20 cellular contexts compared by ENCODE assay signal in genomic region chr10:17751781-17752445, GRCh38. TPM values are rescaled to one million over a fixed set of nuclear protein-coding genes. Genes with fewer than 3 reads are reported as not detected.
"Had no signal": no experiment of that assay in that cellular context is flagged by ENCODE, and none has a peak within 500 bp of the region (broad histone marks: within the 10 kb centered on the region; RNA-seq: fewer than 3 reads in every experiment).

Gene TMEM236 (plus strand): TSS chr10:17752201. CDS start chr10:17752296, 95 bp downstream.

- H3K27ac Mint-ChIP-seq: activated CD8-positive, alpha-beta T cell treated with anti-CD3 and anti-CD28 coated beads for 36 hours; activated T-helper 1 cell treated with anti-CD3 and anti-CD28 coated beads, Interleukin-12 subunit alpha, Interleukin-12 subunit beta, Interleukin-2, Interleukin-4 antibody, amounts not matched to agents 30 ng/mL and 10 ng/mL and 1 ng/mL, durations not matched to agents 14 hours and 24 hours and 36 hours; dendritic cell treated with granulocyte-macrophage colony-stimulating factor and Interleukin-4, amounts not matched to agents 40 ng/mL and 50 ng/mL, for 4 days; endodermal cell; memory B cell; stimulated activated naive CD8-positive, alpha-beta T cell treated with anti-CD3 and anti-CD28 coated beads, Interleukin-15, Interleukin-2, amounts not matched to agents 100 ng/mL and 50 ng/mL, for 24 hours had no signal

- H3K27me3 Mint-ChIP-seq: activated CD8-positive, alpha-beta T cell treated with anti-CD3 and anti-CD28 coated beads for 36 hours; central memory CD8-positive, alpha-beta T cell; dendritic cell treated with granulocyte-macrophage colony-stimulating factor and Interleukin-4, amounts not matched to agents 40 ng/mL and 50 ng/mL, for 4 days; memory B cell; stimulated activated naive CD8-positive, alpha-beta T cell treated with anti-CD3 and anti-CD28 coated beads, Interleukin-15, Interleukin-2, amounts not matched to agents 100 ng/mL and 50 ng/mL, for 24 hours had no signal

- H3K27me3 ChIP-seq: heart left ventricle, sigmoid colon, testis had no signal

- H3K4me1 ChIP-seq: left ventricle myocardium inferior, testis had no signal

- ATAC-seq: activated CD8-positive, alpha-beta T cell treated with anti-CD3 and anti-CD28 coated beads for 36 hours; esophagus mucosa; heart left ventricle had no signal

- H3K9me3 Mint-ChIP-seq: activated CD8-positive, alpha-beta T cell treated with anti-CD3 and anti-CD28 coated beads for 36 hours; activated T-helper 1 cell treated with anti-CD3 and anti-CD28 coated beads, Interleukin-12 subunit alpha, Interleukin-12 subunit beta, Interleukin-2, Interleukin-4 antibody, amounts not matched to agents 30 ng/mL and 10 ng/mL and 1 ng/mL, durations not matched to agents 14 hours and 24 hours and 36 hours; central memory CD8-positive, alpha-beta T cell; dendritic cell treated with granulocyte-macrophage colony-stimulating factor and Interleukin-4, amounts not matched to agents 40 ng/mL and 50 ng/mL, for 4 days; endodermal cell; memory B cell; stimulated activated naive CD8-positive, alpha-beta T cell treated with anti-CD3 and anti-CD28 coated beads, Interleukin-15, Interleukin-2, amounts not matched to agents 100 ng/mL and 50 ng/mL, for 24 hours had no signal

- H3K4me3 Mint-ChIP-seq: activated CD8-positive, alpha-beta T cell treated with anti-CD3 and anti-CD28 coated beads for 36 hours; activated T-helper 1 cell treated with anti-CD3 and anti-CD28 coated beads, Interleukin-12 subunit alpha, Interleukin-12 subunit beta, Interleukin-2, Interleukin-4 antibody, amounts not matched to agents 30 ng/mL and 10 ng/mL and 1 ng/mL, durations not matched to agents 14 hours and 24 hours and 36 hours; central memory CD8-positive, alpha-beta T cell; dendritic cell treated with granulocyte-macrophage colony-stimulating factor and Interleukin-4, amounts not matched to agents 40 ng/mL and 50 ng/mL, for 4 days; endodermal cell; memory B cell; stimulated activated naive CD8-positive, alpha-beta T cell treated with anti-CD3 and anti-CD28 coated beads, Interleukin-15, Interleukin-2, amounts not matched to agents 100 ng/mL and 50 ng/mL, for 24 hours had no signal

- H3K36me3 ChIP-seq: heart left ventricle, left ventricle myocardium inferior, sigmoid colon, WERI-Rb-1 had no signal

- H3K27ac ChIP-seq: heart left ventricle, left ventricle myocardium inferior, sigmoid colon, testis, WERI-Rb-1 had no signal

- H3K4me3 ChIP-seq: heart left ventricle, left ventricle myocardium inferior, testis had no signal

- DNase-seq: activated CD4-positive, alpha-beta T cell treated with anti-CD3 and anti-CD28 coated beads for 4 hours; activated CD8-positive, alpha-beta memory T cell treated with anti-CD3 and anti-CD28 coated beads, Interleukin-2, amount 50 U/mL, for 4 hours; activated CD8-positive, alpha-beta T cell treated with anti-CD3 and anti-CD28 coated beads for 36 hours; activated naive CD4-positive, alpha-beta T cell treated with Interleukin-2 at 50 U/mL for 16 hours; endodermal cell; foreskin fibroblast; heart left ventricle; left ventricle myocardium inferior; sigmoid colon; stimulated activated CD4-positive, alpha-beta T cell treated with anti-CD3 and anti-CD28 coated beads, Interleukin-2, amount 100 ng/mL, for 48 hours; stimulated activated CD8-positive, alpha-beta memory T cell treated with anti-CD3 and anti-CD28 coated beads, Interleukin-4, amount 100 ng/mL, for 48 hours; T1000; testis; WERI-Rb-1 had no signal

- H3K9me3 ChIP-seq: heart left ventricle, left ventricle myocardium inferior, sigmoid colon, testis had no signal

- H3K4me1 Mint-ChIP-seq: central memory CD8-positive, alpha-beta T cell; endodermal cell had no signal

RNA-seq across cellular contexts. Expression of gene TMEM236, which starts in this region (rescaled TPM):
- total RNA-seq: activated T-helper 1 cell treated with anti-CD3 and anti-CD28 coated beads, Interleukin-12 subunit alpha, Interleukin-12 subunit beta, Interleukin-2, Interleukin-4 antibody, amounts not matched to agents 30 ng/mL and 10 ng/mL and 1 ng/mL, durations not matched to agents 14 hours and 24 hours and 36 hours had no signal
